26 cellular contexts compared by ENCODE assay signal in genomic region chr6:68891419-68891818, GRCh38.
"Had no signal": no experiment of that assay in that cellular context is flagged by ENCODE, and none has a peak within 500 bp of the region (broad histone marks: within the 10 kb centered on the region; RNA-seq: fewer than 3 reads in every experiment).

No MANE protein-coding gene starts in this region.

- H3K9me3 Mint-ChIP-seq: activated naive CD4-positive, alpha-beta T cell treated with anti-CD3 and anti-CD28 coated beads, Interleukin-2, amount 50 U/mL, for 24 hours had no signal

- H3K4me2 ChIP-seq: smooth muscle cell had no signal

- H3K36me3 ChIP-seq: adrenal gland, gastroesophageal sphincter, left ventricle myocardium inferior, tibial nerve, uterus had no signal

- H3K4me1 Mint-ChIP-seq: activated CD8-positive, alpha-beta memory T cell treated with anti-CD3 and anti-CD28 coated beads, Interleukin-2, amount 10 ng/mL, durations not matched to agents 7 days and 5 days; activated naive CD4-positive, alpha-beta T cell treated with anti-CD3 and anti-CD28 coated beads, Interleukin-2, amount 50 U/mL, for 24 hours; naive thymus-derived CD4-positive, alpha-beta T cell had no signal

- H3K4me1 ChIP-seq: adrenal gland, body of pancreas, gastroesophageal sphincter, tibial nerve, uterus had no signal

- H3K4me3 Mint-ChIP-seq: activated CD8-positive, alpha-beta memory T cell treated with anti-CD3 and anti-CD28 coated beads, Interleukin-2, amount 10 ng/mL, durations not matched to agents 7 days and 5 days; activated naive CD4-positive, alpha-beta T cell treated with anti-CD3 and anti-CD28 coated beads, Interleukin-2, amount 50 U/mL, for 24 hours; activated T-cell treated with anti-CD3 and anti-CD28 coated beads, Interleukin-2, amount 50 U/mL, for 4 hours; naive thymus-derived CD4-positive, alpha-beta T cell had no signal

- H3K27me3 ChIP-seq: adrenal gland, body of pancreas, gastroesophageal sphincter, tibial nerve, uterus had no signal

- ATAC-seq: activated CD8-positive, alpha-beta memory T cell treated with anti-CD3 and anti-CD28 coated beads, Interleukin-2, amount 10 ng/mL, durations not matched to agents 7 days and 5 days; activated T-cell treated with anti-CD3 and anti-CD28 coated beads, Interleukin-2, amount 50 U/mL, for 4 hours; body of pancreas; gastroesophageal sphincter; mucosa of descending colon; naive thymus-derived CD4-positive, alpha-beta T cell; right cardiac atrium had no signal

- H3K36me3 Mint-ChIP-seq: activated CD8-positive, alpha-beta memory T cell treated with anti-CD3 and anti-CD28 coated beads, Interleukin-2, amount 10 ng/mL, durations not matched to agents 7 days and 5 days; activated naive CD4-positive, alpha-beta T cell treated with anti-CD3 and anti-CD28 coated beads, Interleukin-2, amount 50 U/mL, for 24 hours; naive thymus-derived CD4-positive, alpha-beta T cell had no signal

- H3K9me3 ChIP-seq: adrenal gland, body of pancreas, gastroesophageal sphincter, left ventricle myocardium inferior, mucosa of descending colon, tibial nerve, uterus had no signal

- H3K4me3 ChIP-seq: adrenal gland, body of pancreas, gastroesophageal sphincter, left ventricle myocardium inferior, mucosa of descending colon, smooth muscle cell, tibial nerve, uterus had no signal

- DNase-seq: activated CD4-positive, alpha-beta T cell treated with anti-CD3 and anti-CD28 coated beads for 1 hour; activated CD4-positive, alpha-beta T cell treated with anti-CD3 and anti-CD28 coated beads, Interleukin-2, amount 50 U/mL, for 48 hours; activated CD8-positive, alpha-beta memory T cell treated with anti-CD3 and anti-CD28 coated beads, Interleukin-2, amount 10 ng/mL, durations not matched to agents 7 days and 5 days; activated effector memory CD4-positive, alpha-beta T cell treated with Interleukin-2 at 50 U/mL for 16 hours; activated T-cell treated with anti-CD3 and anti-CD28 coated beads, Interleukin-2, amount 50 U/mL, for 4 hours; adrenal gland; body of pancreas; effector CD8-positive, alpha-beta T cell; islet precursor cell; left ventricle myocardium inferior; mucosa of descending colon; naive thymus-derived CD4-positive, alpha-beta T cell; nucleus accumbens; right cardiac atrium; stimulated activated CD4-positive, alpha-beta T cell treated with anti-CD3 and anti-CD28 coated beads, Interleukin-4, amount 100 ng/mL, for 4 hours; stimulated activated CD8-positive, alpha-beta memory T cell treated with anti-CD3 and anti-CD28 coated beads, Interleukin-4, amount 100 ng/mL, for 48 hours; stimulated activated naive CD4-positive, alpha-beta T cell treated with Interleukin-2 at 50 U/mL for 16 hours; substantia nigra; T-helper 1 cell; T1000; uterus had no signal

- H3K27ac ChIP-seq: adrenal gland, body of pancreas, gastroesophageal sphincter, left ventricle myocardium inferior, tibial nerve, uterus, VCaP had no signal

- H3K27ac Mint-ChIP-seq: activated CD8-positive, alpha-beta memory T cell treated with anti-CD3 and anti-CD28 coated beads, Interleukin-2, amount 10 ng/mL, durations not matched to agents 7 days and 5 days; activated naive CD4-positive, alpha-beta T cell treated with anti-CD3 and anti-CD28 coated beads, Interleukin-2, amount 50 U/mL, for 24 hours; naive thymus-derived CD4-positive, alpha-beta T cell had no signal

- H3K27me3 Mint-ChIP-seq: activated CD8-positive, alpha-beta memory T cell treated with anti-CD3 and anti-CD28 coated beads, Interleukin-2, amount 10 ng/mL, durations not matched to agents 7 days and 5 days; activated naive CD4-positive, alpha-beta T cell treated with anti-CD3 and anti-CD28 coated beads, Interleukin-2, amount 50 U/mL, for 24 hours; naive thymus-derived CD4-positive, alpha-beta T cell had no signal
